Comparison of ENCODE assay signal across 2 cellular contexts in genomic region chr5:68419101-68419636, GRCh38.
A peak's percentile ranks its signal among the peaks of the same experiment; 100 is the strongest.
TF ChIP-seq lines count a peak whose summit lies in the region.

No MANE protein-coding gene starts in this region.

TF ChIP-seq in HCT116, 20 proteins besides CTCF, POLR2A, EP300 and RAD21:
- TF ChIP-seq MAX (IDR thresholded peaks at IDR 0.05), result 0 out of 2 replicates have a peak, but pooled peaks have one; percentile 14
- no peak for TF ChIP-seq CEBPB (IDR thresholded peaks at IDR 0.05; ENCODE audit: low read depth)

TF ChIP-seq in K562, 482 proteins besides CTCF, POLR2A, EP300 and RAD21 (continued from another document):
- TF ChIP-seq HDAC1 (IDR thresholded peaks at IDR 0.05) (0 out of 4 replicates have a peak, but pooled peaks of 1 of the 2 experiments have one; percentile 37), FOXA3 (CRISPR knock-in tag; conservative IDR thresholded peaks at IDR 0.05 in 1 of 2, IDR thresholded peaks at IDR 0.05 in 1 of 2) (peak in 1 of 2 experiments; percentile 63; a peak in 1 of 4 replicates), NCOA6 (IDR thresholded peaks at IDR 0.05) (0 out of 2 replicates have a peak, but pooled peaks have one; percentile 27), NFIC (IDR thresholded peaks at IDR 0.05) (0 out of 2 replicates have a peak, but pooled peaks have one; percentile 18), POLR2AphosphoS5 (IDR thresholded peaks at IDR 0.05; ENCODE audit: control insufficient read depth, insufficient read depth, low read depth, low read length) (no peak), GTF2E2 (tag; IDR thresholded peaks at IDR 0.05) (no peak), RFX1 (IDR thresholded peaks at IDR 0.05) (peak; percentile 16; the same call in 1 of the 2 replicates), CBFA2T2 (conservative IDR thresholded peaks at IDR 0.05) (no peak)
